ENCODE assay signal across 9 cellular contexts in the genomic region with DNA sequence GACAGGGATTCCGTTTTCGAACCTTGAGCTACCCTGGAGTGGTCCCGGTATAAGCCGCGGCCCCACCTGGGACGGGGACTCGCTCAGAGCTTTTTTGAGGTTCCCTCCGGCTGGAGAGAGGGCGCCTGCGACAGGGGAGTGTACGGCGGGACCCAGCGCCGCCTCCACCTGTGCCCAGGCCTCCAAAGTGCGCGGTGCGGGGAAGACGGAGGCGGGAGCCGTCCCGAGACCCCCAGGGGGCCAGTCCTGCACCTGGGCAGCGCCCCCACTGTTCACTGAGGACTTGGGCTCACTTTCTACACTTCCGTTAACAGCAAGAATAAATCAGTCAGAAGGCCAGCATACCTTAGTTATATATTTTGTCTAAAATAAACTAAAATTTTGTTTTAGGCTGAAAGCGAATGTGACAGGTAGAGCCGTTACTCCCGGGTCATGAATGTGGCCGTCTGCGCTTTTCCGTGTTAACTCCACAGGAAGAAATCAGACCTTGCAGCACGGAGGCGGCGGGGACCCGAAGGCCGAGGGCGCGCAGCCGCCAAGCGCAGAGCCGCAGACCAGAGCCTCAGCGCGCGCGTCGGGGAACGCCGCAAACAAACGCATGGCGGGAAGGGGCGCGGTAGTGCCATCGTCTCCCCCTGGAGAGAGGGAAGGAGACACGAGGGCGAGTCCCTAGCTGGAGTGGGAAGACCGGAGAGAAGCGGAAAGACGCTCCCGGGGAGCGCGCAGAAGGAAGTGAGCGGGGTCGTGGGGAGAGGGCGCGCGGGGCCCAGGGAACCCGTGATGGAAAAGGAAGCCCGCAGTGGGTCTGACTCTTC. TPM values are rescaled to one million over a fixed set of nuclear protein-coding genes. Genes with fewer than 3 reads are reported as not detected.
DNase-seq lines count a peak whose midpoint lies in the region; ATAC-seq and TF ChIP-seq lines count a peak whose summit lies in the region.
"Had no signal": no experiment of that assay in that cellular context is flagged by ENCODE, and none has a peak within 500 bp of the region (broad histone marks: within the 10 kb centered on the region; RNA-seq: fewer than 3 reads in every experiment).

No MANE protein-coding gene starts in this region.

- TF ChIP-seq CTCF in GM23338 (conservative IDR thresholded peaks at IDR 0.05; ENCODE audit: low read depth in 2 of 2) = peak; percentile 10 to 37; a peak in 2 of 4 replicates
- TF ChIP-seq CTCF in OCI-LY3 (IDR thresholded peaks at IDR 0.05; ENCODE audit: low read depth, low read length) = peak; percentile 82
- peak; percentile 24 for TF ChIP-seq CTCF in astrocyte of the spinal cord (IDR thresholded peaks at IDR 0.05; ENCODE audit: low read depth, low read length)

- peak overlapping the region; percentile 84 for H3K27ac ChIP-seq in CD4-positive, CD25-positive, alpha-beta regulatory T cell (ENCODE audit: insufficient read depth, low read length, poor library complexity, severe bottlenecking)
- H3K27ac ChIP-seq in GM23338 (ENCODE audit: low read depth) (no peak overlapping the region), OCI-LY3 (ENCODE audit: low read length) (peak overlapping the region; percentile 70)

- no peaks in the 10 kb centered on the region for H3K9me3 ChIP-seq in CD4-positive, CD25-positive, alpha-beta regulatory T cell (ENCODE audit: control insufficient read depth in 2 of 2, low read length in 2 of 2)
- no peaks in the 10 kb centered on the region for H3K9me3 ChIP-seq in OCI-LY3 (ENCODE audit: insufficient read depth, low read length)

- no peaks in the 10 kb centered on the region for H3K79me2 ChIP-seq in GM23338 (replicated peaks; ENCODE audit: insufficient read depth)
- peaks cover 12% of the 10 kb centered on the region for H3K79me2 ChIP-seq in OCI-LY3 (ENCODE audit: low read length)

- H3K4me3 Mint-ChIP-seq in CD4-positive, CD25-positive, alpha-beta regulatory T cell = peak overlapping the region; percentile 97 to 100 (median 99)
- H3K4me3 Mint-ChIP-seq in GM23338 = peak overlapping the region; percentile 89

- H3K27ac Mint-ChIP-seq in CD4-positive, CD25-positive, alpha-beta regulatory T cell = peak overlapping the region; percentile 97 to 100 (median 98)
- no peak overlapping the region for H3K27ac Mint-ChIP-seq in GM23338

- peaks cover 3 to 19% (median 6%) of the 10 kb centered on the region in 7 donors for H3K9me3 Mint-ChIP-seq in CD4-positive, CD25-positive, alpha-beta regulatory T cell
- peaks cover 22% of the 10 kb centered on the region for H3K9me3 Mint-ChIP-seq in GM23338

- H3K36me3 Mint-ChIP-seq in CD4-positive, CD25-positive, alpha-beta regulatory T cell = peaks cover 20% of the 10 kb centered on the region
- H3K36me3 Mint-ChIP-seq in GM23338 (ENCODE audit: low read depth) = peaks cover 15% of the 10 kb centered on the region; the same call in 1 of the 3 replicates

- peaks cover 3% of the 10 kb centered on the region for H3F3A ChIP-seq in GM23338 (replicated peaks; ENCODE audit: low read depth)

- H2AFZ ChIP-seq in GM23338 (peak overlapping the region; percentile 98), OCI-LY3 (ENCODE audit: low read depth, low read length) (peak overlapping the region; percentile 82)

- DNase-seq in CD4-positive, CD25-positive, alpha-beta regulatory T cell = peak; percentile 42 to 65 (median 59)
- DNase-seq in GM23338 (ENCODE audit: low spot score) (peak; percentile 59), astrocyte of the spinal cord (ENCODE audit: low read depth, low spot score) (no peak), islet precursor cell (peak; percentile 69), GM03348 (ENCODE audit: low spot score) (no peak), germinal center (ENCODE audit: low spot score) (no peak)
- peak; percentile 45 to 56 for DNase-seq in stimulated activated CD4-positive, alpha-beta T cell treated with anti-CD3 and anti-CD28 coated beads, Interleukin-4, amount 100 ng/mL, for 4 hours

- H3K4me3 ChIP-seq in CD4-positive, CD25-positive, alpha-beta regulatory T cell (ENCODE audit: low read depth, low read length) = peak overlapping the region; percentile 87
- H3K4me3 ChIP-seq in GM23338 (peak overlapping the region; percentile 80), OCI-LY3 (ENCODE audit: low read length) (peak overlapping the region; percentile 81), astrocyte of the spinal cord (ENCODE audit: low read depth, low read length) (peak overlapping the region; percentile 79)

- H3K4me2 ChIP-seq in GM23338 (peak overlapping the region; percentile 80), OCI-LY3 (ENCODE audit: low read length) (peak overlapping the region; percentile 89)

- H3K27me3 ChIP-seq in CD4-positive, CD25-positive, alpha-beta regulatory T cell (ENCODE audit: control insufficient read depth, insufficient read depth, low read length) = no peaks in the 10 kb centered on the region
- H3K27me3 ChIP-seq in GM23338 (ENCODE audit: insufficient read depth) (peaks cover 52% of the 10 kb centered on the region), OCI-LY3 (ENCODE audit: low read depth, low read length) (no peaks in the 10 kb centered on the region)

- no peaks in the 10 kb centered on the region for H3K9me2 ChIP-seq in GM23338 (ENCODE audit: insufficient read depth)

- peaks cover 48% of the 10 kb centered on the region for H3K27me3 Mint-ChIP-seq in CD4-positive, CD25-positive, alpha-beta regulatory T cell
- peaks cover 59% of the 10 kb centered on the region for H3K27me3 Mint-ChIP-seq in GM23338 (ENCODE audit: insufficient read depth, low read depth, poor library complexity)

- H3K36me3 ChIP-seq in CD4-positive, CD25-positive, alpha-beta regulatory T cell (ENCODE audit: control insufficient read depth, insufficient read depth, low read length) = no peaks in the 10 kb centered on the region
- H3K36me3 ChIP-seq in GM23338 (ENCODE audit: insufficient read depth) (no peaks in the 10 kb centered on the region), OCI-LY3 (replicated peaks; ENCODE audit: low read depth, low read length) (no peaks in the 10 kb centered on the region)

- peaks cover 27% of the 10 kb centered on the region for H3K4me1 ChIP-seq in CD4-positive, CD25-positive, alpha-beta regulatory T cell (ENCODE audit: control insufficient read depth, insufficient read depth, low read length, poor library complexity, severe bottlenecking)
- H3K4me1 ChIP-seq in GM23338 (ENCODE audit: insufficient read depth) = no peaks in the 10 kb centered on the region; the same call in 1 of the 2 replicates
- H3K4me1 ChIP-seq in OCI-LY3 (ENCODE audit: low read length) = peaks cover 8% of the 10 kb centered on the region

- H3K4me1 Mint-ChIP-seq in CD4-positive, CD25-positive, alpha-beta regulatory T cell = peaks cover 20 to 55% (median 35%) of the 10 kb centered on the region in 4 donors
- H3K4me1 Mint-ChIP-seq in GM23338 = peaks cover 6% of the 10 kb centered on the region

- peak overlapping the region; percentile 85 for H3K9ac ChIP-seq in OCI-LY3 (ENCODE audit: low read length)

- H4K20me1 ChIP-seq in GM23338 (replicated peaks; ENCODE audit: insufficient read depth) = no peaks in the 10 kb centered on the region; the same call in 1 of the 2 replicates
- H4K20me1 ChIP-seq in OCI-LY3 (ENCODE audit: insufficient read depth, low read length) = no peaks in the 10 kb centered on the region

- in situ Hi-C loops in astrocyte of the spinal cord (cut with HindIII; ENCODE audit: low sequenced_read_pairs) = no loop called here

- ATAC-seq in CD4-positive, CD25-positive, alpha-beta regulatory T cell (ENCODE audit: low read depth in 2 of 2) = peak; percentile 1 to 3
- peak; percentile 2 for ATAC-seq in GM23338

TF ChIP-seq in GM23338, 12 proteins besides CTCF, POLR2A, EP300 and RAD21:
- peak; percentile 66 for TF ChIP-seq EZH2phosphoT487 (IDR thresholded peaks at IDR 0.05; ENCODE audit: unreplicated experiment)
- TF ChIP-seq EZH2 (IDR thresholded peaks at IDR 0.05; ENCODE audit: low read depth, unreplicated experiment) = peak; percentile 80
- no peak for TF ChIP-seq STAT1 (IDR thresholded peaks at IDR 0.05; ENCODE audit: unreplicated experiment)

RNA-seq across cellular contexts. Expression of gene TRIM7, which starts 14.1 kb away (rescaled TPM):
- 0.72 TPM for total RNA-seq in CD4-positive, CD25-positive, alpha-beta regulatory T cell
- polyA plus RNA-seq in CD4-positive, CD25-positive, alpha-beta regulatory T cell = under 1 TPM in 2 of 4 donors, not detected in 2; 0.16 to 0.47 TPM
- total RNA-seq in GM23338 (2014; rRNA removed; shearing (Covaris generic)) = 0.56 and 0.66 TPM in 2 replicates
- 0.37 and 0.53 TPM in 2 replicates for polyA plus RNA-seq in GM23338 (2016; fragmentation: Nextera tagmentation; extraction: Ambion mirVana)

RNA-seq across cellular contexts. Expression of gene TRIM41, which starts 32.2 kb away (rescaled TPM):
- 40.8 TPM for total RNA-seq in CD4-positive, CD25-positive, alpha-beta regulatory T cell
- polyA plus RNA-seq in CD4-positive, CD25-positive, alpha-beta regulatory T cell = 1 to 10 TPM in 2 of 4 donors, under 1 TPM in 2; 0.67 to 1.6 (median 0.87) TPM
- 8.7 and 9.7 TPM in 2 replicates for total RNA-seq in GM23338 (2014; rRNA removed; shearing (Covaris generic))
- 6.2 and 7.3 TPM in 2 replicates for polyA plus RNA-seq in GM23338 (2016; fragmentation: Nextera tagmentation; extraction: Ambion mirVana)

RNA-seq across cellular contexts. Expression of gene OR2V2, which starts 43.5 kb away (rescaled TPM):
- total RNA-seq in CD4-positive, CD25-positive, alpha-beta regulatory T cell = not detected
- polyA plus RNA-seq in CD4-positive, CD25-positive, alpha-beta regulatory T cell = not detected
- total RNA-seq in GM23338 (2014; rRNA removed; shearing (Covaris generic)) = not detected in 2 replicates
- polyA plus RNA-seq in GM23338 (2016; fragmentation: Nextera tagmentation; extraction: Ambion mirVana) = not detected in 2 replicates
- total RNA-seq: subcutaneous adipose tissue had no signal

RNA-seq across cellular contexts. Expression of gene RACK1, which starts 52.8 kb away (rescaled TPM):
- 1,838 TPM for total RNA-seq in CD4-positive, CD25-positive, alpha-beta regulatory T cell
- 1,000 to 10,000 TPM; 2,227 to 2,760 (median 2,470) TPM for polyA plus RNA-seq in CD4-positive, CD25-positive, alpha-beta regulatory T cell
- 4,589 and 4,798 TPM in 2 replicates for total RNA-seq in GM23338 (2014; rRNA removed; shearing (Covaris generic))
- polyA plus RNA-seq in GM23338 (2016; fragmentation: Nextera tagmentation; extraction: Ambion mirVana) = 2,372 and 2,567 TPM in 2 replicates

RNA-seq across cellular contexts. Expression of gene OR2V1, which starts 59.9 kb away (rescaled TPM):
- not detected for total RNA-seq in CD4-positive, CD25-positive, alpha-beta regulatory T cell
- not detected for polyA plus RNA-seq in CD4-positive, CD25-positive, alpha-beta regulatory T cell
- total RNA-seq in GM23338 (2014; rRNA removed; shearing (Covaris generic)) = not detected in 2 replicates
- not detected in 2 replicates for polyA plus RNA-seq in GM23338 (2016; fragmentation: Nextera tagmentation; extraction: Ambion mirVana)
- total RNA-seq: subcutaneous adipose tissue had no signal

Comparison
In these comparisons a context has a peak if more than half of its experiments do, and no peak if none do; other contexts are left out.
1. DNase-seq: peak in CD4-positive, CD25-positive, alpha-beta regulatory T cell (3 of 3), GM23338 (single experiment), islet precursor cell (single experiment) and stimulated activated CD4-positive, alpha-beta T cell treated with anti-CD3 and anti-CD28 coated beads, Interleukin-4, amount 100 ng/mL, for 4 hours (2 of 2); none in astrocyte of the spinal cord (single experiment), GM03348 (single experiment) and germinal center (single experiment).
2. CTCF ChIP-seq: peak in every context shown above with its lines; median percentile 82 in OCI-LY3; 24 in astrocyte of the spinal cord; 24 in GM23338.
3. Peak in every context shown above with its lines, with median percentiles within 50 percentile points of each other: H3K4me3 ChIP-seq.